In the genomic region with DNA sequence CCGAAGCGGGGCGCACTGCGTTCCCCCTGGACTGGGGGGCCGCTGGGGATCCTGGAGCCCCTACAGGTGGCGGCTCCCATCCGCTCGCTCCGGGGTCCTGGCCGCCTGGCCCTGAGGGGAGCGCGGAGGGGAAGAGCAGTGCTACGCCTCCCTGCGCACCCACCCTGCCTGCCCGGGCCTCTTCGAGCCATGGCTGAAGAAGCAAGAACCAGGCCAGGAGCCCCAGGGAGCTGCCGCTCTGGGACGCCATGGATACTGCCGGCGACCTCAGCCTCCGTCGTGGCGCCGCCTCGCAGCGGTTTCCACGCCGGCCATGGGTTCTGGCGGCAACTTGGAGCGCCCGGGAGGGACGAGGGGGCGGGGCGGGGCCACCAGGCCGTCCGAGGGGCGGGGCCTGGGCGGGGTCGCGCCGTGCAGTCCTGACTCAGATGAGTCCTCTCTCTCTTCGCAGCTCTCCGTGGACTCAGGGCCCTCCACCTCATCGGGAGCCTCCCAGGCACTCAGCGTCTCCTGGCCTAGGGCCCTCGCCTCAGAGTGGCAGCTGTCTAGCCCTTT, we compare ENCODE assay signal across 8 cellular contexts. TPM values are rescaled to one million over a fixed set of nuclear protein-coding genes. Genes with fewer than 3 reads are reported as not detected.
DNase-seq lines count a peak whose midpoint lies in the region; ATAC-seq and TF ChIP-seq lines count a peak whose summit lies in the region.

No MANE protein-coding gene starts in this region.

- no peak overlapping the region for H3K23ac ChIP-seq in IMR-90 (ENCODE audit: low read depth, low read length)

- no peak overlapping the region for H3K18ac ChIP-seq in IMR-90 (ENCODE audit: low read depth, low read length)

- dilution Hi-C loops in IMR-90 (cut with HindIII; ENCODE audit: low sequenced_read_pairs, unreplicated experiment) = no loop called here

- CTCF ChIA-PET in IMR-90 (lab: Yijun Ruan, JAX) = no interaction called here

- H2BK15ac ChIP-seq in IMR-90 (ENCODE audit: low read depth, low read length) = no peak overlapping the region

- no peak for TF ChIP-seq RAD21 in IMR-90 (IDR thresholded peaks at IDR 0.05; ENCODE audit: low read length)

- intact Hi-C loops in IMR-90 (cut with micrococcal nuclease) = no loop called here

- peaks cover 0 to 8% (median 4%) of the 10 kb centered on the region in 10 experiments; a peak in 4 of 20 replicates for H3K4me1 ChIP-seq in BLaER1 treated with 17β-estradiol and CSF1 and Interleukin-3, amounts not matched to agents 10 nM and 100 nM
- H3K4me1 ChIP-seq in IMR-90 (ENCODE audit: control insufficient read depth, insufficient read depth, low read length) (no peaks in the 10 kb centered on the region; the same call in 1 of the 2 replicates), endocrine pancreas (ENCODE audit: control insufficient read depth, insufficient read depth, low read length) (no peaks in the 10 kb centered on the region), muscle layer of colon (ENCODE audit: insufficient read depth, low read length) (peaks cover 7% of the 10 kb centered on the region)

- no peak overlapping the region for H2BK120ac ChIP-seq in IMR-90 (ENCODE audit: low read depth, low read length)

- TF ChIP-seq POLR2A in IMR-90 (IDR thresholded peaks at IDR 0.05; ENCODE audit: low read depth, low read length) = no peak

- TF ChIP-seq CTCF in IMR-90 (conservative IDR thresholded peaks at IDR 0.05; ENCODE audit: low read depth, low read length) = no peak

- 0% methylated on average over 10 of the region's 46 CpGs; no CpG with 5 or more reads in 1 of the 2 experiments for WGBS in IMR-90 (ENCODE audit: extremely low coverage in 2 of 2, insufficient read length in 1 of 2), 2 experiments

- H3K27me3 ChIP-seq in BLaER1 treated with 17β-estradiol and CSF1 and Interleukin-3, amounts not matched to agents 10 nM and 100 nM = peaks cover 0 to 13% (median 5%) of the 10 kb centered on the region in 11 experiments; a peak in 11 of 22 replicates
- H3K27me3 ChIP-seq in IMR-90 (ENCODE audit: control insufficient read depth, insufficient read depth, low read length) (peaks cover 29% of the 10 kb centered on the region), endocrine pancreas (ENCODE audit: control insufficient read depth, insufficient read depth, low read length) (no peaks in the 10 kb centered on the region), muscle layer of colon (ENCODE audit: control insufficient read depth in 1 of 2, insufficient read depth in 2 of 2, low read length in 2 of 2) (no peaks in the 10 kb centered on the region)

- peak overlapping the region; percentile 87 for H2AFZ ChIP-seq in IMR-90 (replicated peaks; ENCODE audit: low read length, poor library complexity)

- H3K56ac ChIP-seq in IMR-90 (ENCODE audit: extremely low read depth, insufficient read depth, low read length) = no peak overlapping the region

- H2BK20ac ChIP-seq in IMR-90 (ENCODE audit: low read depth, low read length) = no peak overlapping the region

- peak overlapping the region in 3 of 10 experiments; percentile 28 to 35 (median 32); a peak in 4 of 20 replicates for H3K4me3 ChIP-seq in BLaER1 treated with 17β-estradiol and CSF1 and Interleukin-3, amounts not matched to agents 10 nM and 100 nM
- H3K4me3 ChIP-seq in IMR-90 (ENCODE audit: insufficient read depth, low read depth, low read length) = peak overlapping the region; percentile 36
- H3K4me3 ChIP-seq in endocrine pancreas (ENCODE audit: control insufficient read depth, insufficient read depth, low read length) = no peak overlapping the region
- peak overlapping the region; percentile 27 to 42 for H3K4me3 ChIP-seq in muscle layer of colon (ENCODE audit: low read depth in 1 of 2, low read length in 2 of 2)

- ATAC-seq in IMR-90 (ENCODE audit: low read depth) = peak; percentile 99
- no peak for ATAC-seq in HG03354 (IDR thresholded peaks at IDR 0.05; ENCODE audit: poor library complexity, severe bottlenecking, unreplicated experiment)
- ATAC-seq in GM19452 (IDR thresholded peaks at IDR 0.05; ENCODE audit: unreplicated experiment) = no peak

- H2AK9ac ChIP-seq in IMR-90 (replicated peaks; ENCODE audit: low read depth, low read length, poor library complexity) = peak overlapping the region; percentile 76

- POLR2A ChIA-PET in IMR-90 (lab: Charles Lee; ENCODE audit: unreplicated experiment) = no interaction called here

- H4K91ac ChIP-seq in IMR-90 (ENCODE audit: insufficient read depth, low read depth, low read length) = no peak overlapping the region

- no peak overlapping the region; a peak in 1 of 22 replicates for H3K9ac ChIP-seq in BLaER1 treated with 17β-estradiol and CSF1 and Interleukin-3, amounts not matched to agents 10 nM and 100 nM
- H3K9ac ChIP-seq in IMR-90 (ENCODE audit: low read depth, low read length) = 0 out of 2 replicates have a peak overlapping the region, but pooled peaks have one; percentile 28
- peak overlapping the region; percentile 39 for H3K9ac ChIP-seq in endocrine pancreas (ENCODE audit: control insufficient read depth, insufficient read depth, low read length)
- H3K9ac ChIP-seq in muscle layer of colon (ENCODE audit: low read length) = no peak overlapping the region

- H3K27ac ChIP-seq in BLaER1 treated with 17β-estradiol and CSF1 and Interleukin-3, amounts not matched to agents 10 nM and 100 nM = no peak overlapping the region
- H3K27ac ChIP-seq in IMR-90 (ENCODE audit: insufficient read depth, low read length) (no peak overlapping the region), muscle layer of colon (ENCODE audit: low read depth, low read length) (no peak overlapping the region)

- no peaks in the 10 kb centered on the region for H3K36me3 ChIP-seq in BLaER1 treated with 17β-estradiol and CSF1 and Interleukin-3, amounts not matched to agents 10 nM and 100 nM
- H3K36me3 ChIP-seq in IMR-90 (ENCODE audit: control insufficient read depth, insufficient read depth, low read length) (no peaks in the 10 kb centered on the region), endocrine pancreas (ENCODE audit: control insufficient read depth, insufficient read depth, low read length) (no peaks in the 10 kb centered on the region), muscle layer of colon (ENCODE audit: insufficient read depth, low read length) (no peaks in the 10 kb centered on the region)

- no peaks in the 10 kb centered on the region for H4K20me1 ChIP-seq in BLaER1 treated with 17β-estradiol and CSF1 and Interleukin-3, amounts not matched to agents 10 nM and 100 nM
- H4K20me1 ChIP-seq in IMR-90 (ENCODE audit: insufficient read depth, low read length) = no peaks in the 10 kb centered on the region; the same call in 1 of the 2 replicates

- no peak overlapping the region for H3K4ac ChIP-seq in IMR-90 (ENCODE audit: low read depth, low read length)

- no peaks in the 10 kb centered on the region for H3K9me1 ChIP-seq in IMR-90 (ENCODE audit: insufficient read depth, low read length)

- no peaks in the 10 kb centered on the region for H3K79me1 ChIP-seq in IMR-90 (ENCODE audit: low read depth in 1 of 2, low read length in 2 of 2)

- no peak overlapping the region for H3K14ac ChIP-seq in IMR-90 (replicated peaks; ENCODE audit: low read depth, low read length)

- H2AK5ac ChIP-seq in IMR-90 (ENCODE audit: low read depth, low read length) = no peak overlapping the region

- in situ Hi-C loops in IMR-90 (cut with MboI; ENCODE audit: low sequenced_read_pairs) = loop anchor here (5.0 kb wide), 1 partner anchor 60 kb away; no protein-coding TSS in a partner anchor

- no TSS peak for BruUV-seq in IMR-90 (replicated peaks; lab: Mats Ljungman, UMichigan)

- peaks cover 0 to 18% (median 0%) of the 10 kb centered on the region in 11 experiments; a peak in 5 of 22 replicates for H3K9me3 ChIP-seq in BLaER1 treated with 17β-estradiol and CSF1 and Interleukin-3, amounts not matched to agents 10 nM and 100 nM (replicated peaks in 1 of 11)
- H3K9me3 ChIP-seq in IMR-90 (ENCODE audit: control insufficient read depth, insufficient read depth, low read length) (no peaks in the 10 kb centered on the region), endocrine pancreas (ENCODE audit: control insufficient read depth, low read length) (no peaks in the 10 kb centered on the region), muscle layer of colon (ENCODE audit: low read length) (no peaks in the 10 kb centered on the region)

- peak overlapping the region; percentile 40 to 72 (median 66) for H3K4me2 ChIP-seq in BLaER1 treated with 17β-estradiol and CSF1 and Interleukin-3, amounts not matched to agents 10 nM and 100 nM
- H3K4me2 ChIP-seq in IMR-90 (ENCODE audit: low read depth, low read length) = peak overlapping the region; percentile 92

- H4K8ac ChIP-seq in IMR-90 (ENCODE audit: low read depth in 2 of 2, low read length in 2 of 2) = no peak overlapping the region

- peak; percentile 29 for DNase-seq in IMR-90
- peak; percentile 87 for DNase-seq in activated CD8-positive, alpha-beta memory T cell treated with anti-CD3 and anti-CD28 coated beads for 24 hours
- DNase-seq in stimulated activated CD8-positive, alpha-beta memory T cell treated with anti-CD3 and anti-CD28 coated beads, Interleukin-7, amount 100 ng/mL, for 24 hours (ENCODE audit: low read depth) = peak; percentile 61

- no peak overlapping the region for H4K5ac ChIP-seq in IMR-90 (ENCODE audit: low read depth, low read length)

- no peak overlapping the region for H2BK5ac ChIP-seq in IMR-90 (ENCODE audit: low read depth, low read length, poor library complexity, severe bottlenecking)

TF ChIP-seq in IMR-90, 13 proteins besides CTCF, POLR2A, EP300 and RAD21:
- no peak for TF ChIP-seq NFE2L2 (IDR thresholded peaks at IDR 0.05; ENCODE audit: low read depth, low read length)
- no peak for TF ChIP-seq RFX5 (IDR thresholded peaks at IDR 0.05; ENCODE audit: low read depth, low read length)
- no peak for TF ChIP-seq RCOR1 (IDR thresholded peaks at IDR 0.05; ENCODE audit: insufficient replicate concordance, low read length)
TF ChIP-seq in IMR-90: peak in this region for 0.

RNA-seq across cellular contexts. Expression of a gene that starts 50.9 kb away (rescaled TPM):
- not detected in 2 replicates for total RNA-seq in IMR-90 (2012; rRNA removed)
- 0.09 TPM in 1 of 2 replicates, not detected in the other for polyA plus RNA-seq in IMR-90 (2012; rRNA removed)
- not detected in 2 replicates for polyA plus RNA-seq in IMR-90 (2012; cell fraction: cytosol; rRNA removed)
- polyA plus RNA-seq in IMR-90 (2012; cell fraction: nucleus; rRNA removed; ENCODE audit: low replicate concordance) = not detected in 2 replicates

Comparison
In these comparisons a context has a peak if more than half of its experiments do, and no peak if none do; other contexts are left out.
1. H3K9ac ChIP-seq: peak in IMR-90 (single experiment) and endocrine pancreas (single experiment); none in BLaER1 treated with 17β-estradiol and CSF1 and Interleukin-3, amounts not matched to agents 10 nM and 100 nM (0 of 11) and muscle layer of colon (single experiment).
2. DNase-seq: peak in every context shown above with its lines; median percentile 87 in activated CD8-positive, alpha-beta memory T cell treated with anti-CD3 and anti-CD28 coated beads for 24 hours; 61 in stimulated activated CD8-positive, alpha-beta memory T cell treated with anti-CD3 and anti-CD28 coated beads, Interleukin-7, amount 100 ng/mL, for 24 hours; 29 in IMR-90.